In genomic region chr3:14652360-14652907, GRCh38 we compare ENCODE assay signal across 9 cellular contexts. TPM values are rescaled to one million over a fixed set of nuclear protein-coding genes. Genes with fewer than 3 reads are reported as not detected.
DNase-seq lines count a peak whose midpoint lies in the region; ATAC-seq and TF ChIP-seq lines count a peak whose summit lies in the region.
"Not testable (repeated sequence)": the region's sequence is repeated elsewhere in the genome, so short reads cannot be mapped to it uniquely, and the experiment has no call there.
"Had no signal": no experiment of that assay in that cellular context is flagged by ENCODE, and none has a peak within 500 bp of the region (broad histone marks: within the 10 kb centered on the region; RNA-seq: fewer than 3 reads in every experiment).

No MANE protein-coding gene starts in this region.

- intact Hi-C loops in activated naive CD4-positive, alpha-beta T cell treated with anti-CD3 and anti-CD28 coated beads for 36 hours (cut with micrococcal nuclease), result loop anchor here (5.0 kb wide), 4 partner anchors 530 to 1640 kb away; partner anchors contain the start of genes CHCHD4, EAF1 and METTL6

- H3K9me3 ChIP-seq in BLaER1 treated with 17β-estradiol and CSF1 and Interleukin-3, amounts not matched to agents 10 nM and 100 nM (replicated peaks in 1 of 11); iPS-15b (ENCODE audit: control insufficient read depth, insufficient read depth, low read length); subcutaneous abdominal adipose tissue (ENCODE audit: control insufficient read depth in 5 of 5, low read length in 5 of 5): not testable (repeated sequence)

- peaks cover 24 to 39% (median 29%) of the 10 kb centered on the region in 10 experiments for H3K4me1 ChIP-seq in BLaER1 treated with 17β-estradiol and CSF1 and Interleukin-3, amounts not matched to agents 10 nM and 100 nM
- H3K4me1 ChIP-seq in iPS-15b (ENCODE audit: control insufficient read depth, insufficient read depth, low read length), result not testable (repeated sequence)
- H3K4me1 ChIP-seq in subcutaneous abdominal adipose tissue (ENCODE audit: control insufficient read depth in 5 of 5, insufficient read depth in 5 of 5, low read length in 5 of 5), result peaks cover 0 to 40% (median 31%) of the 10 kb centered on the region in 5 donors

- peak overlapping the region; percentile 99 for H3K4me3 Mint-ChIP-seq in activated naive CD4-positive, alpha-beta T cell treated with anti-CD3 and anti-CD28 coated beads for 36 hours
- peak overlapping the region; percentile 89 to 91 for H3K4me3 Mint-ChIP-seq in effector memory CD8-positive, alpha-beta T cell
- peak overlapping the region; percentile 100 for H3K4me3 Mint-ChIP-seq in nephron progenitor cell

- peak overlapping the region; percentile 82 to 96 (median 90); a peak in 21 of 22 replicates for H3K27ac ChIP-seq in BLaER1 treated with 17β-estradiol and CSF1 and Interleukin-3, amounts not matched to agents 10 nM and 100 nM
- peak overlapping the region; percentile 73 for H3K27ac ChIP-seq in HL-60 (replicated peaks)
- peak overlapping the region; percentile 90 for H3K27ac ChIP-seq in subcutaneous abdominal adipose tissue (ENCODE audit: low read depth, low read length)

- DNase-seq in HL-60 (ENCODE audit: low read depth in 1 of 2, low spot score in 1 of 2); activated naive CD4-positive, alpha-beta T cell treated with anti-CD3 and anti-CD28 coated beads for 36 hours; effector memory CD8-positive, alpha-beta T cell; nephron progenitor cell: not testable (repeated sequence)
- DNase-seq in RKO (ENCODE audit: low spot score), result peak; percentile 74

- not testable (repeated sequence) for H3K27me3 Mint-ChIP-seq in activated naive CD4-positive, alpha-beta T cell treated with anti-CD3 and anti-CD28 coated beads for 36 hours (ENCODE audit: low read depth); effector memory CD8-positive, alpha-beta T cell
- peaks cover 25% of the 10 kb centered on the region for H3K27me3 Mint-ChIP-seq in nephron progenitor cell (ENCODE audit: low read depth, poor library complexity)

- not testable (repeated sequence) for H3K9me3 Mint-ChIP-seq in activated naive CD4-positive, alpha-beta T cell treated with anti-CD3 and anti-CD28 coated beads for 36 hours; effector memory CD8-positive, alpha-beta T cell; nephron progenitor cell

- peak overlapping the region; percentile 75 to 94 (median 86) for H3K4me2 ChIP-seq in BLaER1 treated with 17β-estradiol and CSF1 and Interleukin-3, amounts not matched to agents 10 nM and 100 nM

- H3K36me3 Mint-ChIP-seq in activated naive CD4-positive, alpha-beta T cell treated with anti-CD3 and anti-CD28 coated beads for 36 hours (ENCODE audit: low read depth), result peaks cover 14% of the 10 kb centered on the region
- peaks cover 45% of the 10 kb centered on the region for H3K36me3 Mint-ChIP-seq in effector memory CD8-positive, alpha-beta T cell (ENCODE audit: insufficient read depth)
- H3K36me3 Mint-ChIP-seq in nephron progenitor cell (ENCODE audit: low read depth), result peaks cover 21% of the 10 kb centered on the region

- H3K9ac ChIP-seq in BLaER1 treated with 17β-estradiol and CSF1 and Interleukin-3, amounts not matched to agents 10 nM and 100 nM, result peak overlapping the region; percentile 82 to 98 (median 93)
- peak overlapping the region; percentile 97 for H3K9ac ChIP-seq in iPS-15b (ENCODE audit: low read depth, low read length)
- peak overlapping the region; percentile 98 to 99 (median 98) for H3K9ac ChIP-seq in subcutaneous abdominal adipose tissue (ENCODE audit: low read length in 5 of 5)

- CTCF ChIA-PET in activated naive CD4-positive, alpha-beta T cell treated with anti-CD3 and anti-CD28 coated beads for 36 hours (lab: Charles Lee), result interaction anchor here (1.4 to 1.9 kb wide), 2 partner anchors 20 to 144 kb away, joined by 6 to 7 read pairs; no protein-coding TSS in a partner anchor

- H4K20me1 ChIP-seq in BLaER1 treated with 17β-estradiol and CSF1 and Interleukin-3, amounts not matched to agents 10 nM and 100 nM, result peaks cover 0 to 13% (median 6%) of the 10 kb centered on the region in 11 experiments; a peak in 8 of 22 replicates

- peak overlapping the region; percentile 98 for H3K27ac Mint-ChIP-seq in activated naive CD4-positive, alpha-beta T cell treated with anti-CD3 and anti-CD28 coated beads for 36 hours
- H3K27ac Mint-ChIP-seq in effector memory CD8-positive, alpha-beta T cell, result peak overlapping the region; percentile 97 to 98
- H3K27ac Mint-ChIP-seq in nephron progenitor cell, result peak overlapping the region; percentile 100

- H3K4me1 Mint-ChIP-seq in activated naive CD4-positive, alpha-beta T cell treated with anti-CD3 and anti-CD28 coated beads for 36 hours (ENCODE audit: low read depth), result peaks cover 41% of the 10 kb centered on the region
- peaks cover 17 to 38% of the 10 kb centered on the region in 2 donors for H3K4me1 Mint-ChIP-seq in effector memory CD8-positive, alpha-beta T cell (ENCODE audit: low read depth in 2 of 2)
- peaks cover 24% of the 10 kb centered on the region for H3K4me1 Mint-ChIP-seq in nephron progenitor cell

- ATAC-seq in effector memory CD8-positive, alpha-beta T cell (replicated peaks), result not testable (repeated sequence)

- not testable (repeated sequence) for H3K27me3 ChIP-seq in BLaER1 treated with 17β-estradiol and CSF1 and Interleukin-3, amounts not matched to agents 10 nM and 100 nM; HL-60 (ENCODE audit: insufficient read depth, poor library complexity, severe bottlenecking); iPS-15b (ENCODE audit: control insufficient read depth, insufficient read depth, low read length); subcutaneous abdominal adipose tissue (ENCODE audit: control insufficient read depth in 5 of 5, insufficient read depth in 4 of 5, low read length in 5 of 5)

- H3K36me3 ChIP-seq in BLaER1 treated with 17β-estradiol and CSF1 and Interleukin-3, amounts not matched to agents 10 nM and 100 nM, result peaks cover 27 to 41% (median 29%) of the 10 kb centered on the region in 11 experiments
- H3K36me3 ChIP-seq in iPS-15b (ENCODE audit: control insufficient read depth, insufficient read depth, low read length), result not testable (repeated sequence)
- H3K36me3 ChIP-seq in subcutaneous abdominal adipose tissue (ENCODE audit: control insufficient read depth in 5 of 5, insufficient read depth in 5 of 5, low read length in 5 of 5), result peaks cover 25 to 29% (median 26%) of the 10 kb centered on the region in 5 donors

- peak overlapping the region; percentile 70 to 90 (median 80) for H3K4me3 ChIP-seq in BLaER1 treated with 17β-estradiol and CSF1 and Interleukin-3, amounts not matched to agents 10 nM and 100 nM
- H3K4me3 ChIP-seq in HL-60 (replicated peaks; ENCODE audit: insufficient read depth, low read length), result peak overlapping the region; percentile 93
- peak overlapping the region; percentile 92 for H3K4me3 ChIP-seq in iPS-15b (ENCODE audit: low read depth, low read length)
- H3K4me3 ChIP-seq in subcutaneous abdominal adipose tissue (ENCODE audit: low read depth in 1 of 5, low read length in 5 of 5), result peak overlapping the region; percentile 76 to 100 (median 99)

- TF ChIP-seq CTCF in HL-60 (IDR thresholded peaks at IDR 0.05; ENCODE audit: insufficient read depth, low read length); nephron progenitor cell (IDR thresholded peaks at IDR 0.05): not testable (repeated sequence)

RNA-seq across cellular contexts. Expression of gene CCDC174, which starts 0.9 kb away (rescaled TPM):
- total RNA-seq in activated naive CD4-positive, alpha-beta T cell treated with anti-CD3 and anti-CD28 coated beads for 36 hours, result 10 to 100 TPM; 16.1 to 20.7 TPM

RNA-seq across cellular contexts. Expression of gene C3orf20, which starts 22.5 kb away (rescaled TPM):
- under 1 TPM; 0.12 to 0.17 TPM for total RNA-seq in activated naive CD4-positive, alpha-beta T cell treated with anti-CD3 and anti-CD28 coated beads for 36 hours
- total RNA-seq: left ventricle myocardium superior had no signal
